ENCODE assay signal across 8 cellular contexts in genomic region chr6:168884646-168885086, GRCh38.
DNase-seq lines count a peak whose midpoint lies in the region; ATAC-seq and TF ChIP-seq lines count a peak whose summit lies in the region.

No MANE protein-coding gene starts in this region.

- peak; percentile 79 for ATAC-seq in HG03457 (IDR thresholded peaks at IDR 0.05; ENCODE audit: unreplicated experiment)
- peak; percentile 94 for ATAC-seq in Panc1

- H3K9me3 ChIP-seq in Panc1 (ENCODE audit: control insufficient read depth, insufficient read depth, low read depth, low read length), result no peaks in the 10 kb centered on the region
- no peaks in the 10 kb centered on the region for H3K9me3 ChIP-seq in neutrophil
- H3K9me3 ChIP-seq in subcutaneous abdominal adipose tissue (ENCODE audit: control insufficient read depth in 5 of 5, low read length in 5 of 5), result no peaks in the 10 kb centered on the region

- in situ Hi-C loops in Panc1 (cut with HindIII; ENCODE audit: low pct_unique_long_range_greater_than_20kb, low sequenced_read_pairs), result no loop called here

- intact Hi-C loops in Panc1 (cut with micrococcal nuclease; ENCODE audit: unreplicated experiment), result loop anchor here (1.0 to 10.0 kb wide), 4 partner anchors 270 to 730 kb away; no protein-coding TSS in a partner anchor

- peak; percentile 99 for TF ChIP-seq CTCF in Panc1 (IDR thresholded peaks at IDR 0.05)
- TF ChIP-seq CTCF in fibroblast of the aortic adventitia (IDR thresholded peaks at IDR 0.05; ENCODE audit: insufficient read depth, low read length), result peak; percentile 78
- TF ChIP-seq CTCF in neutrophil (IDR thresholded peaks at IDR 0.05), result peak; percentile 17

- POLR2A ChIA-PET in Panc1 (lab: Charles Lee), result no interaction called here

- H3K4me1 ChIP-seq in Panc1 (ENCODE audit: control insufficient read depth, insufficient read depth, low read length) (no peaks in the 10 kb centered on the region), neutrophil (ENCODE audit: control insufficient read depth in 1 of 2, insufficient read depth in 1 of 2, low read depth in 1 of 2, low read length in 1 of 2) (no peaks in the 10 kb centered on the region), subcutaneous abdominal adipose tissue (ENCODE audit: control insufficient read depth in 5 of 5, insufficient read depth in 5 of 5, low read length in 5 of 5) (peaks cover 0 to 8% (median 4%) of the 10 kb centered on the region in 5 donors)

- no peaks in the 10 kb centered on the region for H3K36me3 ChIP-seq in Panc1 (ENCODE audit: control insufficient read depth, insufficient read depth, low read length)
- no peaks in the 10 kb centered on the region for H3K36me3 ChIP-seq in neutrophil
- H3K36me3 ChIP-seq in subcutaneous abdominal adipose tissue (ENCODE audit: control insufficient read depth in 5 of 5, insufficient read depth in 5 of 5, low read length in 5 of 5), result no peaks in the 10 kb centered on the region

- no TSS peak for BruUV-seq in Panc1 (replicated peaks; lab: Mats Ljungman, UMichigan)

- peak; percentile 32 for DNase-seq in NK-92 treated with Interleukin-12 subunit alpha and Interleukin-12 subunit beta, amount 100 ng/mL, for 24 hours (lab: John Stamatoyannopoulos, UW)
- no peak for DNase-seq in NK-92 (lab: John Stamatoyannopoulos, UW; ENCODE audit: unreplicated experiment)
- no peak for DNase-seq in Panc1 (ENCODE audit: low read depth, low spot score)
- peak; percentile 66 to 68 for DNase-seq in activated T-helper 1 cell treated with anti-CD3 and anti-CD28 coated beads, Interleukin-2, amount 50 U/mL, for 16 hours (ENCODE audit: low read depth in 1 of 2, low spot score in 1 of 2)
- peak; percentile 58 for DNase-seq in fibroblast of the aortic adventitia (ENCODE audit: low read depth)

- H3K27ac ChIP-seq in Panc1 (ENCODE audit: low read length) (no peak overlapping the region), neutrophil (no peak overlapping the region), subcutaneous abdominal adipose tissue (ENCODE audit: low read depth, low read length) (no peak overlapping the region)

- CTCF ChIA-PET in Panc1 (lab: Charles Lee), result no interaction called here

- H3K4me3 ChIP-seq in Panc1 (ENCODE audit: low read depth in 2 of 2, low read length in 2 of 2) (no peak overlapping the region), fibroblast of the aortic adventitia (ENCODE audit: low read depth, low read length) (peak overlapping the region; percentile 42), neutrophil (ENCODE audit: low read depth in 1 of 2, low read length in 1 of 2) (peak overlapping the region in 1 of 2 experiments; percentile 22), subcutaneous abdominal adipose tissue (ENCODE audit: low read depth in 1 of 5, low read length in 5 of 5) (peak overlapping the region; percentile 59 to 77 (median 67))

- H3K9ac ChIP-seq in subcutaneous abdominal adipose tissue (ENCODE audit: low read length in 5 of 5), result peak overlapping the region in 1 of 5 donors; percentile 26

- peaks cover 28% of the 10 kb centered on the region for H3K27me3 ChIP-seq in Panc1 (ENCODE audit: control insufficient read depth, insufficient read depth, low read length)
- H3K27me3 ChIP-seq in neutrophil, result peaks cover 6% of the 10 kb centered on the region
- H3K27me3 ChIP-seq in subcutaneous abdominal adipose tissue (ENCODE audit: control insufficient read depth in 5 of 5, insufficient read depth in 4 of 5, low read length in 5 of 5), result no peaks in the 10 kb centered on the region

Comparison
In these comparisons a context has a peak if more than half of its experiments do, and no peak if none do; other contexts are left out.
1. DNase-seq: peak in NK-92 treated with Interleukin-12 subunit alpha and Interleukin-12 subunit beta, amount 100 ng/mL, for 24 hours (single experiment), activated T-helper 1 cell treated with anti-CD3 and anti-CD28 coated beads, Interleukin-2, amount 50 U/mL, for 16 hours (2 of 2) and fibroblast of the aortic adventitia (single experiment); none in NK-92 (single experiment) and Panc1 (single experiment).
2. H3K4me3 ChIP-seq: peak in fibroblast of the aortic adventitia (single experiment) and subcutaneous abdominal adipose tissue (5 of 5); none in Panc1 (0 of 2).
3. CTCF ChIP-seq: peak in every context shown above with its lines; median percentile 99 in Panc1; 78 in fibroblast of the aortic adventitia; 17 in neutrophil.